Comparison of ENCODE assay signal across 7 cellular contexts in genomic region chr12:6469609-6470374, GRCh38. TPM values are rescaled to one million over a fixed set of nuclear protein-coding genes. Genes with fewer than 3 reads are reported as not detected.
DNase-seq lines count a peak whose midpoint lies in the region; ATAC-seq and TF ChIP-seq lines count a peak whose summit lies in the region.

No MANE protein-coding gene starts in this region.

- TF ChIP-seq POLR2A in gastrocnemius medialis (IDR thresholded peaks at IDR 0.05) = no peak

- H3K4me1 ChIP-seq in GM23248 (ENCODE audit: insufficient read depth) (peaks cover 24% of the 10 kb centered on the region), SJCRH30 (peaks cover 9% of the 10 kb centered on the region; the same call in 1 of the 2 replicates), gastrocnemius medialis (peaks cover 21 to 23% of the 10 kb centered on the region in 2 donors)

- peak overlapping the region; percentile 82 for H3K4me3 ChIP-seq in GM23248
- peak overlapping the region; percentile 80 for H3K4me3 ChIP-seq in SJCRH30
- peak overlapping the region; percentile 81 for H3K4me3 ChIP-seq in fibroblast of mammary gland (ENCODE audit: control insufficient read depth, low read depth, low read length)
- H3K4me3 ChIP-seq in gastrocnemius medialis = peak overlapping the region; percentile 81 to 90 (median 86)

- in situ Hi-C loops in GM23248 (cut with MboI) (no loop called here), gastrocnemius medialis (cut with MboI; ENCODE audit: low sequenced_read_pairs in 4 of 4) (loop anchor here (5.0 to 25.0 kb wide), 4 partner anchors 132 to 145 kb away; partner anchors contain the start of gene TNFRSF1A (in 1 of the 4))

- H3K4me2 ChIP-seq in GM23248 (ENCODE audit: unreplicated experiment) = peak overlapping the region; percentile 92

- 5 to 9% methylated on average over 15 to 16 of the region's 16 CpGs for WGBS in GM23248 (ENCODE audit: low coverage in 1 of 2, low lambda C conversion rate in 2 of 2, missing lambda C conversion rate in 2 of 2), 2 experiments

- TF ChIP-seq CTCF in fibroblast of mammary gland (conservative IDR thresholded peaks at IDR 0.05; ENCODE audit: control insufficient read depth, insufficient read depth, low read depth, low read length) (no peak), gastrocnemius medialis (IDR thresholded peaks at IDR 0.05 in 4 of 5, conservative IDR thresholded peaks at IDR 0.05 in 1 of 5) (no peak), GM20000 (IDR thresholded peaks at IDR 0.05; ENCODE audit: extremely low read depth, missing control alignments) (no peak)

- H3K27me3 ChIP-seq in GM23248 (replicated peaks; ENCODE audit: insufficient read depth) (no peaks in the 10 kb centered on the region), SJCRH30 (no peaks in the 10 kb centered on the region), gastrocnemius medialis (no peaks in the 10 kb centered on the region)

- H3K9me3 ChIP-seq in GM23248 (ENCODE audit: low read depth) = no peaks in the 10 kb centered on the region
- H3K9me3 ChIP-seq in SJCRH30 (replicated peaks) = no peaks in the 10 kb centered on the region
- no peaks in the 10 kb centered on the region for H3K9me3 ChIP-seq in gastrocnemius medialis

- no peaks in the 10 kb centered on the region for H4K20me1 ChIP-seq in GM23248 (ENCODE audit: insufficient read depth)

- intact Hi-C loops in gastrocnemius medialis (cut with DNase I; ENCODE audit: low total_unique reads) = loop anchor here (1.0 to 5.0 kb wide), 3 partner anchors 18 to 194 kb away; partner anchors contain the start of gene ING4

- DNase-seq in GM23248 = peak; percentile 40
- no peak for DNase-seq in SJCRH30
- DNase-seq in fibroblast of mammary gland (ENCODE audit: low read depth) = no peak
- DNase-seq in gastrocnemius medialis = no peak
- no peak for DNase-seq in GM20000 (ENCODE audit: low spot score)
- no peak for DNase-seq in stimulated activated CD4-positive, alpha-beta T cell treated with anti-CD3 and anti-CD28 coated beads, Interleukin-4, amount 100 ng/mL, for 1 hour
- DNase-seq in stimulated activated CD4-positive, alpha-beta T cell treated with anti-CD3 and anti-CD28 coated beads, Interleukin-2, amount 100 ng/mL, for 24 hours = no peak

- H2AFZ ChIP-seq in GM23248 = peak overlapping the region; percentile 78; the same call in 1 of the 2 replicates

- no peaks in the 10 kb centered on the region for H3K9me2 ChIP-seq in GM23248 (ENCODE audit: insufficient read depth)

- peaks cover 27% of the 10 kb centered on the region for H3F3A ChIP-seq in GM23248 (ENCODE audit: insufficient read depth)

- H3K79me2 ChIP-seq in GM23248 (ENCODE audit: insufficient read depth) = peaks cover 45% of the 10 kb centered on the region

- peak overlapping the region; percentile 84 for H3K27ac ChIP-seq in GM23248
- peak overlapping the region; percentile 77 for H3K27ac ChIP-seq in SJCRH30
- H3K27ac ChIP-seq in gastrocnemius medialis = peak overlapping the region; percentile 84 to 96 (median 93)

- H3K36me3 ChIP-seq in GM23248 (ENCODE audit: low read depth) = peaks cover 8% of the 10 kb centered on the region; the same call in 1 of the 2 replicates
- H3K36me3 ChIP-seq in SJCRH30 = peaks cover 9% of the 10 kb centered on the region
- peaks cover 0 to 16% of the 10 kb centered on the region in 2 donors for H3K36me3 ChIP-seq in gastrocnemius medialis

- ATAC-seq in gastrocnemius medialis = no peak

- H3K9ac ChIP-seq in GM23248 = peak overlapping the region; percentile 86

RNA-seq across cellular contexts. Expression of gene VAMP1, which starts 0.7 kb away (rescaled TPM):
- total RNA-seq in GM23248 (2014; rRNA removed; shearing (Covaris generic)) = 5.0 and 17.3 TPM in 2 replicates
- polyA plus RNA-seq in GM23248 (2016; fragmentation: Nextera tagmentation; extraction: Ambion mirVana) = 7.8 and 9.8 TPM in 2 replicates
- total RNA-seq in SJCRH30 (2014; rRNA removed; shearing (Covaris generic)) = 7.3 and 8.0 TPM in 2 replicates
- 1 to 10 TPM; 1.1 to 2.0 (median 1.4) TPM for total RNA-seq in gastrocnemius medialis

RNA-seq across cellular contexts. Expression of gene TAPBPL, which starts 17.9 kb away (rescaled TPM):
- 7.8 and 8.1 TPM in 2 replicates for total RNA-seq in GM23248 (2014; rRNA removed; shearing (Covaris generic))
- polyA plus RNA-seq in GM23248 (2016; fragmentation: Nextera tagmentation; extraction: Ambion mirVana) = 9.2 and 9.4 TPM in 2 replicates
- total RNA-seq in SJCRH30 (2014; rRNA removed; shearing (Covaris generic)) = 2.2 and 4.9 TPM in 2 replicates
- 1 to 10 TPM; 3.8 to 8.6 (median 5.8) TPM for total RNA-seq in gastrocnemius medialis

RNA-seq across cellular contexts. Expression of gene MRPL51, which starts 23.3 kb away (rescaled TPM):
- 29.8 and 68.3 TPM in 2 replicates for total RNA-seq in GM23248 (2014; rRNA removed; shearing (Covaris generic))
- 286 and 301 TPM in 2 replicates for polyA plus RNA-seq in GM23248 (2016; fragmentation: Nextera tagmentation; extraction: Ambion mirVana)
- total RNA-seq in SJCRH30 (2014; rRNA removed; shearing (Covaris generic)) = 200 and 208 TPM in 2 replicates
- total RNA-seq in gastrocnemius medialis = 100 to 1,000 TPM in 3 of 4 donors, 10 to 100 TPM in 1; 76.6 to 147 (median 124) TPM

RNA-seq across cellular contexts. Expression of gene NCAPD2, which starts 24.1 kb away (rescaled TPM):
- total RNA-seq in GM23248 (2014; rRNA removed; shearing (Covaris generic)) = 26.3 and 46.8 TPM in 2 replicates
- 15.5 and 17.6 TPM in 2 replicates for polyA plus RNA-seq in GM23248 (2016; fragmentation: Nextera tagmentation; extraction: Ambion mirVana)
- 215 and 218 TPM in 2 replicates for total RNA-seq in SJCRH30 (2014; rRNA removed; shearing (Covaris generic))
- total RNA-seq in gastrocnemius medialis = 100 to 1,000 TPM in 1 of 4 donors, 10 to 100 TPM in 3; 12.3 to 250 (median 13.3) TPM

RNA-seq across cellular contexts. Expression of gene CD27, which starts 25.0 kb away (rescaled TPM):
- not detected in 2 replicates for total RNA-seq in GM23248 (2014; rRNA removed; shearing (Covaris generic))
- polyA plus RNA-seq in GM23248 (2016; fragmentation: Nextera tagmentation; extraction: Ambion mirVana) = 0.28 and 0.32 TPM in 2 replicates
- 0.12 and 0.15 TPM in 2 replicates for total RNA-seq in SJCRH30 (2014; rRNA removed; shearing (Covaris generic))
- total RNA-seq in gastrocnemius medialis = under 1 TPM in 1 of 4 donors, not detected in 3; 0.55 TPM
